In genomic region chr10:50520115-50520514, GRCh38 we compare ENCODE assay signal across 39 cellular contexts.
"Had no signal": no experiment of that assay in that cellular context is flagged by ENCODE, and none has a peak within 500 bp of the region (broad histone marks: within the 10 kb centered on the region; RNA-seq: fewer than 3 reads in every experiment).

No MANE protein-coding gene starts in this region.

- H3K4me1 Mint-ChIP-seq: activated naive CD4-positive, alpha-beta T cell treated with anti-CD3 and anti-CD28 coated beads, Interleukin-2, amount 10 ng/mL, durations not matched to agents 7 days and 5 days had no signal

- H3K4me1 ChIP-seq: ascending aorta, breast epithelium had no signal

- H3K36me3 ChIP-seq: adrenal gland, ascending aorta, brain microvascular endothelial cell, breast epithelium, cardiac muscle cell had no signal

- ATAC-seq: activated naive CD4-positive, alpha-beta T cell treated with anti-CD3 and anti-CD28 coated beads, Interleukin-2, amount 50 U/mL, for 72 hours; activated naive CD8-positive, alpha-beta T cell treated with anti-CD3 and anti-CD28 coated beads, Interleukin-2, amount 50 U/mL, for 24 hours; activated T-cell treated with anti-CD3 and anti-CD28 coated beads, Interleukin-2, amount 50 U/mL, for 4 hours; activated T-cell treated with anti-CD3 and anti-CD28 coated beads, Interleukin-2, amount 50 U/mL, for 72 hours; activated T-helper 17 cell treated with anti-CD3 and anti-CD28 coated beads, Interleukin-2, amount 50 U/mL, for 72 hours; body of pancreas had no signal

- FAIRE-seq: astrocyte, bronchial epithelial cell had no signal

- H3K9me3 Mint-ChIP-seq: activated naive CD4-positive, alpha-beta T cell treated with anti-CD3 and anti-CD28 coated beads for 36 hours; activated naive CD4-positive, alpha-beta T cell treated with anti-CD3 and anti-CD28 coated beads, Interleukin-2, amount 10 ng/mL, durations not matched to agents 7 days and 5 days; activated naive CD4-positive, alpha-beta T cell treated with anti-CD3 and anti-CD28 coated beads, Interleukin-2, amount 50 U/mL, for 24 hours; activated naive CD4-positive, alpha-beta T cell treated with anti-CD3 and anti-CD28 coated beads, Interleukin-2, amount 50 U/mL, for 72 hours; activated naive CD8-positive, alpha-beta T cell treated with anti-CD3 and anti-CD28 coated beads for 36 hours; activated naive CD8-positive, alpha-beta T cell treated with anti-CD3 and anti-CD28 coated beads, Interleukin-2, amount 10 ng/mL, durations not matched to agents 7 days and 5 days; activated naive CD8-positive, alpha-beta T cell treated with anti-CD3 and anti-CD28 coated beads, Interleukin-2, amount 50 U/mL, for 24 hours; activated T-cell treated with anti-CD3 and anti-CD28 coated beads, Interleukin-2, amount 50 U/mL, for 24 hours; activated T-cell treated with anti-CD3 and anti-CD28 coated beads, Interleukin-2, amount 50 U/mL, for 4 hours; activated T-cell treated with anti-CD3 and anti-CD28 coated beads, Interleukin-2, amount 50 U/mL, for 72 hours; activated T-helper 1 cell treated with anti-CD3 and anti-CD28 coated beads, Interleukin-12 subunit alpha, Interleukin-12 subunit beta, Interleukin-2, Interleukin-4 antibody, amounts not matched to agents 30 ng/mL and 10 ng/mL and 1 ng/mL, durations not matched to agents 14 hours and 24 hours and 36 hours; activated T-helper 17 cell treated with anti-CD3 and anti-CD28 coated beads, Interleukin-2, amount 50 U/mL, for 72 hours; activated T-helper 2 cell treated with anti-CD3 and anti-CD28 coated beads, Interferon-gamma antibody, Interleukin-2, Interleukin-4, amounts not matched to agents 10 μg/mL and 5 μg/mL and 100 μg/mL, durations not matched to agents 14 hours and 24 hours and 36 hours; brain; central memory CD8-positive, alpha-beta T cell had no signal

- H3K27me3 Mint-ChIP-seq: activated naive CD4-positive, alpha-beta T cell treated with anti-CD3 and anti-CD28 coated beads, Interleukin-2, amount 10 ng/mL, durations not matched to agents 7 days and 5 days; activated naive CD4-positive, alpha-beta T cell treated with anti-CD3 and anti-CD28 coated beads, Interleukin-2, amount 50 U/mL, for 24 hours; activated naive CD8-positive, alpha-beta T cell; activated naive CD8-positive, alpha-beta T cell treated with anti-CD3 and anti-CD28 coated beads for 36 hours; activated naive CD8-positive, alpha-beta T cell treated with anti-CD3 and anti-CD28 coated beads, Interleukin-2, amount 10 ng/mL, durations not matched to agents 7 days and 5 days; activated naive CD8-positive, alpha-beta T cell treated with anti-CD3 and anti-CD28 coated beads, Interleukin-2, amount 50 U/mL, for 24 hours; activated T-cell treated with anti-CD3 and anti-CD28 coated beads, Interleukin-2, amount 50 U/mL, for 24 hours; activated T-helper 17 cell treated with anti-CD3 and anti-CD28 coated beads, Interleukin-2, amount 50 U/mL, for 72 hours; brain; central memory CD8-positive, alpha-beta T cell had no signal

- DNase-seq: activated effector memory CD4-positive, alpha-beta T cell treated with anti-CD3 and anti-CD28 coated beads, Interleukin-2, amount 50 U/mL, for 16 hours; activated effector memory CD4-positive, alpha-beta T cell treated with Interleukin-2 at 50 U/mL for 16 hours; activated gamma-delta T cell; activated gamma-delta T cell treated with Interleukin-2 at 50 U/mL for 16 hours; activated naive CD4-positive, alpha-beta T cell; activated naive CD4-positive, alpha-beta T cell treated with anti-CD3 and anti-CD28 coated beads for 36 hours; activated naive CD4-positive, alpha-beta T cell treated with anti-CD3 and anti-CD28 coated beads, Interleukin-2, amount 10 ng/mL, durations not matched to agents 7 days and 5 days; activated naive CD4-positive, alpha-beta T cell treated with anti-CD3 and anti-CD28 coated beads, Interleukin-2, amount 50 U/mL, for 16 hours; activated naive CD4-positive, alpha-beta T cell treated with Interleukin-2 at 50 U/mL for 16 hours; activated naive CD8-positive, alpha-beta T cell treated with anti-CD3 and anti-CD28 coated beads for 36 hours; activated naive CD8-positive, alpha-beta T cell treated with anti-CD3 and anti-CD28 coated beads, Interleukin-2, amount 10 ng/mL, durations not matched to agents 7 days and 5 days; activated naive CD8-positive, alpha-beta T cell treated with anti-CD3 and anti-CD28 coated beads, Interleukin-2, amount 50 U/mL, for 24 hours; activated T-cell treated with anti-CD3 and anti-CD28 coated beads, Interleukin-2, amount 50 U/mL, for 24 hours; activated T-cell treated with anti-CD3 and anti-CD28 coated beads, Interleukin-2, amount 50 U/mL, for 4 hours; activated T-cell treated with anti-CD3 and anti-CD28 coated beads, Interleukin-2, amount 50 U/mL, for 48 hours; activated T-cell treated with anti-CD3 and anti-CD28 coated beads, Interleukin-2, amount 50 U/mL, for 72 hours; adrenal gland; amniotic stem cell; amygdala; anterior cingulate cortex; aorta; body of pancreas; brain microvascular endothelial cell; caudate nucleus; central memory CD4-positive, alpha-beta T cell; cerebellar nuclear complex had no signal

- H3K27ac ChIP-seq: adrenal gland, ascending aorta, body of pancreas, brain microvascular endothelial cell, breast epithelium, cardiac muscle cell had no signal

- H3K4me3 Mint-ChIP-seq: activated naive CD4-positive, alpha-beta T cell treated with anti-CD3 and anti-CD28 coated beads for 36 hours; activated naive CD4-positive, alpha-beta T cell treated with anti-CD3 and anti-CD28 coated beads, Interleukin-2, amount 10 ng/mL, durations not matched to agents 7 days and 5 days; activated naive CD4-positive, alpha-beta T cell treated with anti-CD3 and anti-CD28 coated beads, Interleukin-2, amount 50 U/mL, for 24 hours; activated naive CD8-positive, alpha-beta T cell; activated naive CD8-positive, alpha-beta T cell treated with anti-CD3 and anti-CD28 coated beads for 36 hours; activated naive CD8-positive, alpha-beta T cell treated with anti-CD3 and anti-CD28 coated beads, Interleukin-2, amount 10 ng/mL, durations not matched to agents 7 days and 5 days; activated naive CD8-positive, alpha-beta T cell treated with anti-CD3 and anti-CD28 coated beads, Interleukin-2, amount 50 U/mL, for 24 hours; activated T-cell treated with anti-CD3 and anti-CD28 coated beads, Interleukin-2, amount 50 U/mL, for 24 hours; activated T-cell treated with anti-CD3 and anti-CD28 coated beads, Interleukin-2, amount 50 U/mL, for 4 hours; activated T-cell treated with anti-CD3 and anti-CD28 coated beads, Interleukin-2, amount 50 U/mL, for 72 hours; activated T-helper 1 cell treated with anti-CD3 and anti-CD28 coated beads, Interleukin-12 subunit alpha, Interleukin-12 subunit beta, Interleukin-2, Interleukin-4 antibody, amounts not matched to agents 30 ng/mL and 10 ng/mL and 1 ng/mL, durations not matched to agents 14 hours and 24 hours and 36 hours; activated T-helper 17 cell treated with anti-CD3 and anti-CD28 coated beads, Interleukin-2, amount 50 U/mL, for 72 hours; brain; central memory CD8-positive, alpha-beta T cell had no signal

- H3K27ac Mint-ChIP-seq: activated naive CD4-positive, alpha-beta T cell treated with anti-CD3 and anti-CD28 coated beads for 36 hours; activated naive CD4-positive, alpha-beta T cell treated with anti-CD3 and anti-CD28 coated beads, Interleukin-2, amount 10 ng/mL, durations not matched to agents 7 days and 5 days; activated naive CD4-positive, alpha-beta T cell treated with anti-CD3 and anti-CD28 coated beads, Interleukin-2, amount 50 U/mL, for 24 hours; activated naive CD4-positive, alpha-beta T cell treated with anti-CD3 and anti-CD28 coated beads, Interleukin-2, amount 50 U/mL, for 72 hours; activated naive CD8-positive, alpha-beta T cell; activated naive CD8-positive, alpha-beta T cell treated with anti-CD3 and anti-CD28 coated beads for 36 hours; activated naive CD8-positive, alpha-beta T cell treated with anti-CD3 and anti-CD28 coated beads, Interleukin-2, amount 10 ng/mL, durations not matched to agents 7 days and 5 days; activated naive CD8-positive, alpha-beta T cell treated with anti-CD3 and anti-CD28 coated beads, Interleukin-2, amount 50 U/mL, for 24 hours; activated T-cell treated with anti-CD3 and anti-CD28 coated beads, Interleukin-2, amount 50 U/mL, for 24 hours; activated T-cell treated with anti-CD3 and anti-CD28 coated beads, Interleukin-2, amount 50 U/mL, for 72 hours; activated T-helper 1 cell treated with anti-CD3 and anti-CD28 coated beads, Interleukin-12 subunit alpha, Interleukin-12 subunit beta, Interleukin-2, Interleukin-4 antibody, amounts not matched to agents 30 ng/mL and 10 ng/mL and 1 ng/mL, durations not matched to agents 14 hours and 24 hours and 36 hours; activated T-helper 17 cell treated with anti-CD3 and anti-CD28 coated beads, Interleukin-2, amount 50 U/mL, for 72 hours; activated T-helper 2 cell treated with anti-CD3 and anti-CD28 coated beads, Interferon-gamma antibody, Interleukin-2, Interleukin-4, amounts not matched to agents 10 μg/mL and 5 μg/mL and 100 μg/mL, durations not matched to agents 14 hours and 24 hours and 36 hours; brain had no signal

- H3K4me3 ChIP-seq: adrenal gland, ascending aorta, body of pancreas, breast epithelium, cardiac muscle cell had no signal

- H3K27me3 ChIP-seq: adrenal gland, ascending aorta, body of pancreas, brain microvascular endothelial cell, breast epithelium had no signal

- H3K9me3 ChIP-seq: adrenal gland, ascending aorta, body of pancreas, breast epithelium had no signal

- H3K36me3 Mint-ChIP-seq: brain had no signal
